22 cellular contexts compared by ENCODE assay signal in the genomic region with DNA sequence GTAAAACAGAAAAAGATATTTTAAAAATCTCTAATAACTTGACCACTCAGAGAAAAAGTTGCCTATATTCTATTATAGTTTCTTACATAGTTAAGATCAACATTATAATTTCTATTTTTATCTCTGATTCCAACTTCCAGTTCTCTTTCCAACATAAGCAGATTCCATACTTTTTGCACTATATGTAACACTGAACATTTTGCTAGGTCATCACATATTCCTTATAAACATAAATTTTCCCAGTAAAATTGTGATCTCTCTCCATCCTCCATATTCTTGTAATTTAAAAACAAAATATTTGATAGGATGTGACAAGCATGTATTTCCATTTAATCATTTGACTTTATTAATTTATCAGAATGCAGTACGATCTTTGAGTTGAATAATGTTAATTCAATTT.
DNase-seq lines count a peak whose midpoint lies in the region; ATAC-seq, FAIRE-seq and TF ChIP-seq lines count a peak whose summit lies in the region.
"Had no signal": no experiment of that assay in that cellular context is flagged by ENCODE, and none has a peak within 500 bp of the region (broad histone marks: within the 10 kb centered on the region; RNA-seq: fewer than 3 reads in every experiment).

No MANE protein-coding gene starts in this region.

- 0 out of 3 replicates have a peak, but pooled peaks cover 3% of the 10 kb centered on the region for H3K4me1 ChIP-seq in A549
- H3K4me1 ChIP-seq in Karpas-422 (ENCODE audit: low read length) = no peaks in the 10 kb centered on the region
- H3K4me1 ChIP-seq: BLaER1 treated with 17β-estradiol and CSF1 and Interleukin-3, amounts not matched to agents 10 nM and 100 nM; Caco-2 had no signal

- no peaks in the 10 kb centered on the region for H3K36me3 ChIP-seq in Karpas-422 (ENCODE audit: insufficient read depth, low read length)
- H3K36me3 ChIP-seq: BLaER1 treated with 17β-estradiol and CSF1 and Interleukin-3, amounts not matched to agents 10 nM and 100 nM had no signal

- 0 out of 2 replicates have a peak, but pooled peaks cover 2% of the 10 kb centered on the region for H3K27me3 ChIP-seq in Karpas-422 (ENCODE audit: low read length)
- H3K27me3 ChIP-seq: BLaER1 treated with 17β-estradiol and CSF1 and Interleukin-3, amounts not matched to agents 10 nM and 100 nM had no signal

- H3K27me3 Mint-ChIP-seq in stimulated activated memory B cell treated with anti-CD40 and anti-IgM and Interleukin-4, amounts not matched to agents 10 μg/mL and 1 μg/mL and 100 μg/mL, for 72 hours = no peaks in the 10 kb centered on the region
- H3K27me3 Mint-ChIP-seq: B cell; CD4-positive, alpha-beta T cell had no signal

- no peaks in the 10 kb centered on the region for H3K4me1 Mint-ChIP-seq in stimulated activated memory B cell treated with anti-CD40 and anti-IgM and Interleukin-4, amounts not matched to agents 10 μg/mL and 1 μg/mL and 100 μg/mL, for 72 hours
- H3K4me1 Mint-ChIP-seq: B cell had no signal

- H3K9me2 ChIP-seq in Karpas-422 (replicated peaks; ENCODE audit: insufficient read depth, low read length) = no peaks in the 10 kb centered on the region

- CTCF ChIA-PET in A549 (lab: Yijun Ruan, JAX) = no interaction called here

- WGBS in A549 (ENCODE audit: missing lambda C conversion rate) = 87% methylated on average over 1 of the region's 1 CpG

- TF ChIP-seq RAD21 in A549 (conservative IDR thresholded peaks at IDR 0.05 in 1 of 2, IDR thresholded peaks at IDR 0.05 in 1 of 2) = no peak

- ATAC-seq in A549 (no peak), HG03135 (IDR thresholded peaks at IDR 0.05; ENCODE audit: unreplicated experiment) (no peak)
- no peak for ATAC-seq in stimulated activated memory B cell treated with anti-CD40 and anti-IgM and Interleukin-4, amounts not matched to agents 10 μg/mL and 1 μg/mL and 100 μg/mL, for 72 hours
- ATAC-seq: CD8-positive, alpha-beta T cell; GM12878 had no signal

- POLR2A ChIA-PET in A549 (lab: Yijun Ruan, JAX) = no interaction called here

- FAIRE-seq in A549 (lab: Jason Lieb, UNC) (no peak), G401.6 (lab: Jason Lieb, UNC) (peak; percentile 69)
- FAIRE-seq: A204.1, D721Med, GM12878, GM12892, GM18507 had no signal

- H3K27ac Mint-ChIP-seq in stimulated activated memory B cell treated with anti-CD40 and anti-IgM and Interleukin-4, amounts not matched to agents 10 μg/mL and 1 μg/mL and 100 μg/mL, for 72 hours = no peak overlapping the region
- H3K27ac Mint-ChIP-seq: B cell; CD4-positive, alpha-beta T cell; CD8-positive, alpha-beta T cell had no signal

- H3K9ac ChIP-seq in Karpas-422 (ENCODE audit: low read length) = no peak overlapping the region
- H3K9ac ChIP-seq: BLaER1 treated with 17β-estradiol and CSF1 and Interleukin-3, amounts not matched to agents 10 nM and 100 nM had no signal

- H3K4me2 ChIP-seq in A549 (no peak overlapping the region), Karpas-422 (ENCODE audit: low read depth, low read length, poor library complexity, severe bottlenecking) (no peak overlapping the region)
- H3K4me2 ChIP-seq: BLaER1 treated with 17β-estradiol and CSF1 and Interleukin-3, amounts not matched to agents 10 nM and 100 nM had no signal

- no peaks in the 10 kb centered on the region for H3K36me3 Mint-ChIP-seq in stimulated activated memory B cell treated with anti-CD40 and anti-IgM and Interleukin-4, amounts not matched to agents 10 μg/mL and 1 μg/mL and 100 μg/mL, for 72 hours
- H3K36me3 Mint-ChIP-seq: CD8-positive, alpha-beta T cell had no signal

- H3K27ac ChIP-seq in A549 (no peak overlapping the region), Karpas-422 (ENCODE audit: low read length) (no peak overlapping the region)
- H3K27ac ChIP-seq: BLaER1 treated with 17β-estradiol and CSF1 and Interleukin-3, amounts not matched to agents 10 nM and 100 nM; C4-2B had no signal

- H2AFZ ChIP-seq in Karpas-422 (ENCODE audit: low read length) = no peak overlapping the region

- DNase-seq in A549 (ENCODE audit: low read depth in 1 of 2, low spot score in 1 of 2) (no peak), Karpas-422 (peak; percentile 14), superior temporal gyrus (ENCODE audit: extremely low spot score) (no peak)
- DNase-seq: 8988T; AML-193; Caco-2; Calu3; CD4-positive, alpha-beta T cell; CD8-positive, alpha-beta T cell; DMS79 treated with DMSO at 0.1 percent for 48 hours; GDM1 had no signal

- H3K4me3 ChIP-seq in A549 = no peak overlapping the region
- no peak overlapping the region for H3K4me3 ChIP-seq in Karpas-422 (ENCODE audit: low read length)
- H3K4me3 ChIP-seq: BLaER1 treated with 17β-estradiol and CSF1 and Interleukin-3, amounts not matched to agents 10 nM and 100 nM; GM12878 had no signal

- TF ChIP-seq CTCF in A549 (IDR thresholded peaks at IDR 0.05) = no peak

- no peak for TF ChIP-seq POLR2A in A549 (IDR thresholded peaks at IDR 0.05; ENCODE audit: low read length)

- peaks cover under 1% of the 10 kb centered on the region; the same call in 1 of the 3 replicates for H3K9me3 ChIP-seq in A549
- no peaks in the 10 kb centered on the region for H3K9me3 ChIP-seq in Karpas-422 (ENCODE audit: low read length)
- H3K9me3 ChIP-seq: BLaER1 treated with 17β-estradiol and CSF1 and Interleukin-3, amounts not matched to agents 10 nM and 100 nM; Caco-2 had no signal

- H3K4me3 Mint-ChIP-seq in stimulated activated memory B cell treated with anti-CD40 and anti-IgM and Interleukin-4, amounts not matched to agents 10 μg/mL and 1 μg/mL and 100 μg/mL, for 72 hours = no peak overlapping the region
- H3K4me3 Mint-ChIP-seq: B cell; CD4-positive, alpha-beta T cell; CD8-positive, alpha-beta T cell had no signal

- H3K79me2 ChIP-seq in Karpas-422 (ENCODE audit: low read length) = no peaks in the 10 kb centered on the region

- H4K20me1 ChIP-seq in Karpas-422 (ENCODE audit: insufficient read depth, low read depth, low read length) = no peaks in the 10 kb centered on the region
- H4K20me1 ChIP-seq: BLaER1 treated with 17β-estradiol and CSF1 and Interleukin-3, amounts not matched to agents 10 nM and 100 nM had no signal

- TF ChIP-seq EP300 in A549 (IDR thresholded peaks at IDR 0.05) = no peak

- H3K9me3 Mint-ChIP-seq in stimulated activated memory B cell treated with anti-CD40 and anti-IgM and Interleukin-4, amounts not matched to agents 10 μg/mL and 1 μg/mL and 100 μg/mL, for 72 hours = peaks cover 6% of the 10 kb centered on the region

TF ChIP-seq in A549, 52 proteins besides CTCF, POLR2A, EP300 and RAD21:
- TF ChIP-seq MAFK (IDR thresholded peaks at IDR 0.05; ENCODE audit: partially characterized antibody) (peak; percentile 75), MYC (IDR thresholded peaks at IDR 0.05; ENCODE audit: borderline replicate concordance, low read length) (no peak), KDM1A (IDR thresholded peaks at IDR 0.05; ENCODE audit: low read depth) (no peak)
